27 cellular contexts compared by ENCODE assay signal in genomic region chr2:21161122-21161521, GRCh38. TPM values are rescaled to one million over a fixed set of nuclear protein-coding genes. Genes with fewer than 3 reads are reported as not detected.
A peak's percentile ranks its signal among the peaks of the same experiment; 100 is the strongest.
DNase-seq lines count a peak whose midpoint lies in the region; ATAC-seq, FAIRE-seq and TF ChIP-seq lines count a peak whose summit lies in the region.
"Had no signal": no experiment of that assay in that cellular context is flagged by ENCODE, and none has a peak within 500 bp of the region (broad histone marks: within the 10 kb centered on the region; RNA-seq: fewer than 3 reads in every experiment).

No MANE protein-coding gene starts in this region.

- no peak overlapping the region for H3K4me3 ChIP-seq in right cardiac atrium (ENCODE audit: low read length)
- no peak overlapping the region for H3K4me3 ChIP-seq in RWPE2 (ENCODE audit: severe bottlenecking)
- H3K4me3 ChIP-seq in kidney (ENCODE audit: low read length in 2 of 2), result no peak overlapping the region
- H3K4me3 ChIP-seq in upper lobe of right lung, result no peak overlapping the region
- H3K4me3 ChIP-seq: BLaER1 treated with 17β-estradiol and CSF1 and Interleukin-3, amounts not matched to agents 10 nM and 100 nM; GM12878; GM23248 had no signal

- FAIRE-seq in kidney (lab: Jason Lieb, UNC), result no peak
- FAIRE-seq: A204.1, D721Med, GM12878, GM19239, H1 had no signal

- H3K9ac ChIP-seq in kidney (ENCODE audit: low read length in 2 of 2), result no peak overlapping the region
- H3K9ac ChIP-seq: BLaER1 treated with 17β-estradiol and CSF1 and Interleukin-3, amounts not matched to agents 10 nM and 100 nM; GM23248 had no signal

- H3K9me3 ChIP-seq in right cardiac atrium (ENCODE audit: control insufficient read depth, low read length) (no peaks in the 10 kb centered on the region), RWPE2 (ENCODE audit: severe bottlenecking) (no peaks in the 10 kb centered on the region), kidney (ENCODE audit: control insufficient read depth in 1 of 2, low read length in 2 of 2) (no peaks in the 10 kb centered on the region), upper lobe of right lung (no peaks in the 10 kb centered on the region)
- H3K9me3 ChIP-seq: BE2C had no signal

- H3K36me3 ChIP-seq in RWPE2 (ENCODE audit: low read depth), result no peaks in the 10 kb centered on the region
- no peaks in the 10 kb centered on the region for H3K36me3 ChIP-seq in kidney (ENCODE audit: control insufficient read depth in 1 of 2, insufficient read depth in 2 of 2, low read length in 2 of 2)
- no peaks in the 10 kb centered on the region for H3K36me3 ChIP-seq in upper lobe of right lung
- H3K36me3 ChIP-seq: BE2C; BLaER1 treated with 17β-estradiol and CSF1 and Interleukin-3, amounts not matched to agents 10 nM and 100 nM had no signal

- WGBS in right cardiac atrium, result 92% methylated on average over 6 of the region's 6 CpGs

- H3K27me3 ChIP-seq in right cardiac atrium (ENCODE audit: control insufficient read depth, insufficient read depth) (no peaks in the 10 kb centered on the region), RWPE2 (ENCODE audit: insufficient read depth, poor library complexity, severe bottlenecking) (no peaks in the 10 kb centered on the region), upper lobe of right lung (no peaks in the 10 kb centered on the region)
- H3K27me3 ChIP-seq: BE2C; BLaER1 treated with 17β-estradiol and CSF1 and Interleukin-3, amounts not matched to agents 10 nM and 100 nM had no signal

- H3K27ac ChIP-seq in right cardiac atrium (ENCODE audit: low read length), result no peak overlapping the region
- H3K27ac ChIP-seq in RWPE2 (ENCODE audit: poor library complexity, severe bottlenecking), result no peak overlapping the region
- no peak overlapping the region for H3K27ac ChIP-seq in kidney (ENCODE audit: low read depth in 2 of 2, low read length in 2 of 2)
- no peak overlapping the region for H3K27ac ChIP-seq in upper lobe of right lung
- H3K27ac ChIP-seq: 22Rv1; BLaER1 treated with 17β-estradiol and CSF1 and Interleukin-3, amounts not matched to agents 10 nM and 100 nM; GM23248 had no signal

- TF ChIP-seq CTCF in RWPE2 (IDR thresholded peaks at IDR 0.05; ENCODE audit: poor library complexity, severe bottlenecking), result no peak
- no peak for TF ChIP-seq CTCF in kidney (IDR thresholded peaks at IDR 0.05; ENCODE audit: borderline replicate concordance, extremely low read depth, insufficient read depth)
- TF ChIP-seq CTCF in upper lobe of right lung (IDR thresholded peaks at IDR 0.05), result no peak

- H3K4me1 ChIP-seq in right cardiac atrium (ENCODE audit: control insufficient read depth, insufficient read depth, low read length), result no peaks in the 10 kb centered on the region
- no peaks in the 10 kb centered on the region for H3K4me1 ChIP-seq in RWPE2 (ENCODE audit: insufficient read depth, poor library complexity, severe bottlenecking)
- H3K4me1 ChIP-seq in kidney (ENCODE audit: control insufficient read depth in 1 of 2, insufficient read depth in 1 of 2, low read depth in 1 of 2, low read length in 2 of 2), result no peaks in the 10 kb centered on the region
- H3K4me1 ChIP-seq in upper lobe of right lung, result no peaks in the 10 kb centered on the region
- H3K4me1 ChIP-seq: BE2C; BLaER1 treated with 17β-estradiol and CSF1 and Interleukin-3, amounts not matched to agents 10 nM and 100 nM had no signal

- DNase-seq in right cardiac atrium (peak in 2 of 3 donors; percentile 28 to 30), Right ventricle myocardium inferior (ENCODE audit: missing footprints) (no peak), RWPE2 (ENCODE audit: low spot score) (peak; percentile 39), kidney (peak; percentile 60), upper lobe of right lung (peak; percentile 61), AG20443 (ENCODE audit: low spot score) (no peak), SIG-M5 (lab: John Stamatoyannopoulos, UW) (no peak)
- DNase-seq: AML-193; BE2C; CD4-positive, alpha-beta T cell; CD8-positive, alpha-beta memory T cell; DMS 273 treated with DMSO at 0.1 percent for 48 hours; DMS79; EL; GDM1; GM23248; H7; HCEC 1CT had no signal

- no peak for ATAC-seq in right cardiac atrium
- no peak for ATAC-seq in Right ventricle myocardium inferior
- ATAC-seq in RWPE2 (ENCODE audit: low read depth), result no peak
- ATAC-seq in upper lobe of right lung, result no peak
- ATAC-seq: GM12878 had no signal

- intact Hi-C loops in right cardiac atrium (cut with DNase I), result no loop called here
- intact Hi-C loops in Right ventricle myocardium inferior (cut with DNase I), result no loop called here
- intact Hi-C loops in kidney (cut with DNase I), result no loop called here
- intact Hi-C loops in upper lobe of right lung (cut with DNase I), result no loop called here

RNA-seq across cellular contexts. Expression of gene TDRD15, which starts 37.4 kb away (rescaled TPM):
- not detected for total RNA-seq in right cardiac atrium
- polyA plus RNA-seq in right cardiac atrium, result not detected
- not detected for total RNA-seq in Right ventricle myocardium inferior
- total RNA-seq in kidney, result 0.06 TPM
- polyA plus RNA-seq in kidney (ENCODE audit: insufficient read depth, low read depth, low replicate concordance), result not detected
- total RNA-seq in upper lobe of right lung, result not detected
- total RNA-seq: CD4-positive, alpha-beta T cell; GM12878; GM23248; H1; H7 had no signal
- polyA plus RNA-seq: AG04450, CD14-positive monocyte, GM12878, GM23248, H1 had no signal

Comparison
In these comparisons a context has a peak if more than half of its experiments do, and no peak if none do; other contexts are left out.
1. DNase-seq: peak in right cardiac atrium (2 of 3), RWPE2 (single experiment), kidney (single experiment) and upper lobe of right lung (single experiment); none in Right ventricle myocardium inferior (single experiment), AG20443 (single experiment) and SIG-M5 (single experiment).